27 cellular contexts compared by ENCODE assay signal in the genomic region with DNA sequence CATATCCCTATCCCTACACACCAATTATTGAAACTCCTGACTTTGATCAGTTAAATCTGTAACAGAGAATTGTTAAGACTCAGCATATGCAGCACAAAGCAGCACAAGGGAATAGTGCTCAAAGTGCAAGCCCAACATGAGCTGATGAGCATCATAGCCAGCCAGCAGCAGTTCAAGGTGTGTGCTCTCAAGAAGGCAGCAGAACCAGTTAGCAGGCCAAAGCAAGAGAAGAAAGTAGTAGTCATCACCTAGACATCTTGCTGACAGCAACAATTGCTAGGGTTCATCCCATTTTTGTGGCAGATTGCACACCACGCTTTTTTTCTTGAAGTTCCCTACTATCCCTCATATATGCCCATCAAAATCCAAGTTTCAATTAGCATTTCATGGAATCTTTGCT.
"Had no signal": no experiment of that assay in that cellular context is flagged by ENCODE, and none has a peak within 500 bp of the region (broad histone marks: within the 10 kb centered on the region; RNA-seq: fewer than 3 reads in every experiment).

No MANE protein-coding gene starts in this region.

- H3K9me3 ChIP-seq: ascending aorta had no signal

- DNase-seq: activated B cell treated with CpG ODN at 0.5 μM for 24 hours; activated CD4-positive, alpha-beta memory T cell treated with anti-CD3 and anti-CD28 coated beads for 36 hours; activated CD4-positive, alpha-beta T cell treated with anti-CD3 and anti-CD28 coated beads for 4 hours; activated CD4-positive, alpha-beta T cell treated with anti-CD3 and anti-CD28 coated beads, Interleukin-2, amount 10 ng/mL, durations not matched to agents 24 days and 14 days; activated CD4-positive, alpha-beta T cell treated with anti-CD3 and anti-CD28 coated beads, Interleukin-2, amount 50 U/mL, for 1 hour; activated CD4-positive, alpha-beta T cell treated with anti-CD3 and anti-CD28 coated beads, Interleukin-2, amount 50 U/mL, for 4 hours; activated CD4-positive, CD25-positive, alpha-beta regulatory T cell treated with anti-CD3 and anti-CD28 coated beads, Interleukin-2, amount 50 U/mL, for 72 hours; activated CD8-positive, alpha-beta memory T cell treated with anti-CD3 and anti-CD28 coated beads, Interleukin-2, amount 50 U/mL, for 4 hours; activated CD8-positive, alpha-beta T cell treated with anti-CD3 and anti-CD28 coated beads for 36 hours; activated effector memory CD4-positive, alpha-beta T cell treated with Interleukin-2 at 50 U/mL for 16 hours; activated gamma-delta T cell; activated naive CD4-positive, alpha-beta T cell treated with anti-CD3 and anti-CD28 coated beads, Interleukin-2, amount 10 ng/mL, durations not matched to agents 7 days and 5 days; activated naive CD4-positive, alpha-beta T cell treated with Interleukin-2 at 50 U/mL for 16 hours; activated naive CD8-positive, alpha-beta T cell treated with anti-CD3 and anti-CD28 coated beads, Interleukin-2, amount 10 ng/mL, durations not matched to agents 7 days and 5 days; activated naive CD8-positive, alpha-beta T cell treated with anti-CD3 and anti-CD28 coated beads, Interleukin-2, amount 50 U/mL, for 24 hours; activated T-cell treated with anti-CD3 and anti-CD28 coated beads, Interleukin-2, amount 50 U/mL, for 24 hours; activated T-cell treated with anti-CD3 and anti-CD28 coated beads, Interleukin-2, amount 50 U/mL, for 48 hours; amygdala; anterior cingulate cortex; caudate nucleus; cerebellar nuclear complex; T-cell; T-helper 17 cell; T-helper 9 cell had no signal

- H3K27ac ChIP-seq: ascending aorta, cardiac muscle cell, VCaP had no signal

- H3K4me1 ChIP-seq: ascending aorta had no signal

- H3K4me3 ChIP-seq: ascending aorta, cardiac muscle cell had no signal

- H3K27me3 ChIP-seq: ascending aorta, cardiac muscle cell had no signal

- H3K36me3 ChIP-seq: ascending aorta, cardiac muscle cell had no signal
